Comparison of ENCODE assay signal across 34 cellular contexts in genomic region chrX:98191003-98191402, GRCh38.
A peak's percentile ranks its signal among the peaks of the same experiment; 100 is the strongest.
DNase-seq lines count a peak whose midpoint lies in the region; ATAC-seq, FAIRE-seq and TF ChIP-seq lines count a peak whose summit lies in the region.
"Had no signal": no experiment of that assay in that cellular context is flagged by ENCODE, and none has a peak within 500 bp of the region (broad histone marks: within the 10 kb centered on the region; RNA-seq: fewer than 3 reads in every experiment).

No MANE protein-coding gene starts in this region.

- no peaks in the 10 kb centered on the region for H3K9me3 Mint-ChIP-seq in astrocyte (ENCODE audit: unreplicated experiment)
- H3K9me3 Mint-ChIP-seq in activated naive CD4-positive, alpha-beta T cell treated with anti-CD3 and anti-CD28 coated beads, Interleukin-2, amount 10 ng/mL, durations not matched to agents 7 days and 5 days, result no peaks in the 10 kb centered on the region
- H3K9me3 Mint-ChIP-seq: CD4-positive, alpha-beta memory T cell; CD4-positive, alpha-beta T cell; CD8-positive, alpha-beta memory T cell; CD8-positive, alpha-beta T cell had no signal

- DNase-seq in HepG2 (ENCODE audit: low spot score) (no peak), right lobe of liver (no peak), A549 (ENCODE audit: low read depth in 1 of 2, low spot score in 1 of 2) (no peak), astrocyte (ENCODE audit: low read depth) (no peak), DMS53 (lab: John Stamatoyannopoulos, UW) (no peak)
- DNase-seq in activated naive CD4-positive, alpha-beta T cell treated with anti-CD3 and anti-CD28 coated beads, Interleukin-2, amount 10 ng/mL, durations not matched to agents 7 days and 5 days, result no peak
- DNase-seq: 8988T; ACHN; AML-193; BE2C; C1 segment of cervical spinal cord; Caco-2; Calu3; CD4-positive, alpha-beta memory T cell; CD4-positive, alpha-beta T cell; CD4-positive, CD25-positive, alpha-beta regulatory T cell; CD8-positive, alpha-beta memory T cell; CD8-positive, alpha-beta T cell; COR-L47; DMS 273 treated with DMSO at 0.1 percent for 48 hours; DMS153; DMS79; DMS79 treated with DMSO at 0.1 percent for 48 hours; DND-41; EL had no signal

- H3K4me1 ChIP-seq in HepG2 (ENCODE audit: insufficient read depth, low read length) (no peaks in the 10 kb centered on the region), right lobe of liver (no peaks in the 10 kb centered on the region), A549 (no peaks in the 10 kb centered on the region), HEK293 (ENCODE audit: control insufficient read depth, insufficient read depth, low read length) (no peaks in the 10 kb centered on the region), astrocyte (ENCODE audit: insufficient read depth, low read length) (no peaks in the 10 kb centered on the region)
- H3K4me1 ChIP-seq: BE2C; BLaER1; BLaER1 treated with 17β-estradiol and CSF1 and Interleukin-3, amounts not matched to agents 10 nM and 100 nM; Caco-2 had no signal

- TF ChIP-seq POLR2A in HepG2 (IDR thresholded peaks at IDR 0.05; ENCODE audit: insufficient read depth in 1 of 2, low read depth in 2 of 2, low read length in 2 of 2) (no peak), right lobe of liver (IDR thresholded peaks at IDR 0.05) (no peak), A549 (IDR thresholded peaks at IDR 0.05; ENCODE audit: low read length) (no peak)

- intact Hi-C loops in HepG2 (cut with micrococcal nuclease; ENCODE audit: unreplicated experiment), result no loop called here
- intact Hi-C loops in right lobe of liver (cut with DNase I), result no loop called here

- H3K27ac Mint-ChIP-seq in astrocyte (ENCODE audit: unreplicated experiment), result no peak overlapping the region
- H3K27ac Mint-ChIP-seq in activated naive CD4-positive, alpha-beta T cell treated with anti-CD3 and anti-CD28 coated beads, Interleukin-2, amount 10 ng/mL, durations not matched to agents 7 days and 5 days, result no peak overlapping the region
- H3K27ac Mint-ChIP-seq: B cell; CD4-positive, alpha-beta memory T cell; CD4-positive, alpha-beta T cell; CD4-positive, CD25-positive, alpha-beta regulatory T cell; CD8-positive, alpha-beta memory T cell; CD8-positive, alpha-beta T cell had no signal

- TF ChIP-seq EP300 in HepG2 (IDR thresholded peaks at IDR 0.05; ENCODE audit: low read depth in 2 of 2, low read length in 2 of 2) (no peak), HepG2 (CRISPR knock-in tag; IDR thresholded peaks at IDR 0.05; ENCODE audit: borderline replicate concordance) (no peak), A549 (IDR thresholded peaks at IDR 0.05) (no peak)

- H2AFZ ChIP-seq in HepG2 (ENCODE audit: low read length), result no peak overlapping the region
- H2AFZ ChIP-seq in astrocyte (ENCODE audit: low read depth, low read length), result no peak overlapping the region

- no peak for FAIRE-seq in HepG2 (lab: Jason Lieb, UNC)
- FAIRE-seq in A549 (lab: Jason Lieb, UNC), result peak; percentile 79
- peak; percentile 94 for FAIRE-seq in astrocyte (lab: Jason Lieb, UNC)
- FAIRE-seq: D721Med had no signal

- in situ Hi-C loops in HepG2 (cut with HindIII; ENCODE audit: extremely low pct_ligation_motif_present, low pct_unique_long_range_greater_than_20kb), result no loop called here

- CTCF ChIA-PET in HepG2 (lab: Yijun Ruan, JAX; ENCODE audit: low intra/inter-chr PET ratio, low total read pairs) (no interaction called here), A549 (lab: Yijun Ruan, JAX) (no interaction called here), HEK293 (lab: Yijun Ruan, JAX) (no interaction called here)
- CTCF ChIA-PET in activated naive CD4-positive, alpha-beta T cell treated with anti-CD3 and anti-CD28 coated beads, Interleukin-2, amount 10 ng/mL, durations not matched to agents 7 days and 5 days (lab: Charles Lee), result no interaction called here

- no peaks in the 10 kb centered on the region for H3K36me3 Mint-ChIP-seq in astrocyte (ENCODE audit: low read depth, unreplicated experiment)
- H3K36me3 Mint-ChIP-seq in activated naive CD4-positive, alpha-beta T cell treated with anti-CD3 and anti-CD28 coated beads, Interleukin-2, amount 10 ng/mL, durations not matched to agents 7 days and 5 days, result no peaks in the 10 kb centered on the region
- H3K36me3 Mint-ChIP-seq: CD14-positive monocyte; CD4-positive, alpha-beta memory T cell; CD4-positive, CD25-positive, alpha-beta regulatory T cell; CD8-positive, alpha-beta memory T cell; CD8-positive, alpha-beta T cell had no signal

- H4K20me1 ChIP-seq in HepG2 (ENCODE audit: insufficient read depth, low read length) (no peaks in the 10 kb centered on the region), astrocyte (ENCODE audit: insufficient read depth, low read length) (no peaks in the 10 kb centered on the region)
- H4K20me1 ChIP-seq: BLaER1; BLaER1 treated with 17β-estradiol and CSF1 and Interleukin-3, amounts not matched to agents 10 nM and 100 nM had no signal

- H3K9me3 ChIP-seq in HepG2 (ENCODE audit: low read length) (no peaks in the 10 kb centered on the region), right lobe of liver (no peaks in the 10 kb centered on the region), A549 (no peaks in the 10 kb centered on the region), HEK293 (ENCODE audit: control insufficient read depth, insufficient read depth, low read depth, low read length) (no peaks in the 10 kb centered on the region), astrocyte (ENCODE audit: insufficient read depth, low read depth, low read length) (no peaks in the 10 kb centered on the region)
- H3K9me3 ChIP-seq: BE2C; BLaER1; BLaER1 treated with 17β-estradiol and CSF1 and Interleukin-3, amounts not matched to agents 10 nM and 100 nM; Caco-2 had no signal

- H3K27me3 Mint-ChIP-seq in astrocyte (ENCODE audit: low read depth, unreplicated experiment), result no peaks in the 10 kb centered on the region
- no peaks in the 10 kb centered on the region for H3K27me3 Mint-ChIP-seq in activated naive CD4-positive, alpha-beta T cell treated with anti-CD3 and anti-CD28 coated beads, Interleukin-2, amount 10 ng/mL, durations not matched to agents 7 days and 5 days
- H3K27me3 Mint-ChIP-seq: B cell; CD4-positive, alpha-beta memory T cell; CD4-positive, alpha-beta T cell; CD4-positive, CD25-positive, alpha-beta regulatory T cell; CD8-positive, alpha-beta memory T cell had no signal

- H3K36me3 ChIP-seq in HepG2 (replicated peaks in 1 of 2; ENCODE audit: control insufficient read depth in 1 of 2, insufficient read depth in 2 of 2, low read length in 2 of 2) (no peaks in the 10 kb centered on the region), right lobe of liver (no peaks in the 10 kb centered on the region), HEK293 (ENCODE audit: control insufficient read depth in 2 of 2, insufficient read depth in 1 of 2, low read length in 2 of 2) (no peaks in the 10 kb centered on the region), astrocyte (ENCODE audit: insufficient read depth, low read length) (no peaks in the 10 kb centered on the region)
- H3K36me3 ChIP-seq: BE2C; BLaER1; BLaER1 treated with 17β-estradiol and CSF1 and Interleukin-3, amounts not matched to agents 10 nM and 100 nM had no signal

- no TSS peak for BruUV-seq in HepG2 (replicated peaks; lab: Mats Ljungman, UMichigan)

- ATAC-seq in HepG2 (no peak), right lobe of liver (no peak), A549 (no peak), HG03095 (IDR thresholded peaks at IDR 0.05; ENCODE audit: unreplicated experiment) (no peak)
- ATAC-seq: CD8-positive, alpha-beta T cell had no signal

- TF ChIP-seq CTCF in HepG2 (CRISPR knock-in tag; IDR thresholded peaks at IDR 0.05) (no peak), right lobe of liver (IDR thresholded peaks at IDR 0.05) (no peak), A549 (IDR thresholded peaks at IDR 0.05) (no peak), HEK293 (tag by site-specific recombination; IDR thresholded peaks at IDR 0.05) (no peak), astrocyte (IDR thresholded peaks at IDR 0.05; ENCODE audit: insufficient read depth, low read depth, low read length) (no peak)

- no peak overlapping the region for H3K27ac ChIP-seq in HepG2 (ENCODE audit: extremely low read length, insufficient read depth, low read length)
- no peak overlapping the region for H3K27ac ChIP-seq in right lobe of liver
- no peak overlapping the region for H3K27ac ChIP-seq in A549
- H3K27ac ChIP-seq in HEK293 (ENCODE audit: extremely low read depth, low read depth, low read length), result no peak overlapping the region
- no peak overlapping the region for H3K27ac ChIP-seq in astrocyte (ENCODE audit: low read depth, low read length)
- H3K27ac ChIP-seq: 22Rv1; BLaER1; BLaER1 treated with 17β-estradiol and CSF1 and Interleukin-3, amounts not matched to agents 10 nM and 100 nM; C4-2B had no signal

- POLR2A ChIA-PET in HepG2 (lab: Yijun Ruan, JAX) (no interaction called here), A549 (lab: Yijun Ruan, JAX) (no interaction called here), HEK293 (lab: Yijun Ruan, JAX) (no interaction called here)

- no peaks in the 10 kb centered on the region for H3K79me2 ChIP-seq in HepG2 (ENCODE audit: insufficient read depth, low read length)
- no peaks in the 10 kb centered on the region for H3K79me2 ChIP-seq in astrocyte (ENCODE audit: insufficient read depth, low read length)

- H3K4me1 Mint-ChIP-seq in astrocyte (ENCODE audit: low read depth, unreplicated experiment), result no peaks in the 10 kb centered on the region
- H3K4me1 Mint-ChIP-seq in activated naive CD4-positive, alpha-beta T cell treated with anti-CD3 and anti-CD28 coated beads, Interleukin-2, amount 10 ng/mL, durations not matched to agents 7 days and 5 days, result no peaks in the 10 kb centered on the region
- H3K4me1 Mint-ChIP-seq: B cell; CD14-positive monocyte; CD4-positive, alpha-beta memory T cell; CD4-positive, CD25-positive, alpha-beta regulatory T cell; CD8-positive, alpha-beta memory T cell had no signal

- H3K4me3 ChIP-seq in HepG2 (replicated peaks in 1 of 3; ENCODE audit: insufficient read depth in 1 of 3, low read depth in 2 of 3, low read length in 3 of 3) (no peak overlapping the region), right lobe of liver (no peak overlapping the region), A549 (no peak overlapping the region), HEK293 (ENCODE audit: low read depth, low read length) (no peak overlapping the region), astrocyte (ENCODE audit: insufficient read depth, low read depth, low read length) (no peak overlapping the region)
- H3K4me3 ChIP-seq: BLaER1; BLaER1 treated with 17β-estradiol and CSF1 and Interleukin-3, amounts not matched to agents 10 nM and 100 nM had no signal

- H3K9ac ChIP-seq in HepG2 (ENCODE audit: insufficient read depth, low read depth, low read length) (no peak overlapping the region), astrocyte (ENCODE audit: low read length) (no peak overlapping the region)
- H3K9ac ChIP-seq: BLaER1; BLaER1 treated with 17β-estradiol and CSF1 and Interleukin-3, amounts not matched to agents 10 nM and 100 nM had no signal

- WGBS in HepG2 (ENCODE audit: low lambda C conversion rate), result 18% methylated on average over 1 of the region's 1 CpG
- 80% methylated on average over 1 of the region's 1 CpG for WGBS in right lobe of liver (ENCODE audit: insufficient coverage, low coverage, low lambda C conversion rate, missing lambda C conversion rate)
- WGBS in A549 (ENCODE audit: missing lambda C conversion rate), result 78% methylated on average over 1 of the region's 1 CpG

- no peaks in the 10 kb centered on the region for H3K27me3 ChIP-seq in HepG2 (ENCODE audit: control insufficient read depth in 1 of 2, insufficient read depth in 2 of 2, low read length in 2 of 2)
- H3K27me3 ChIP-seq in right lobe of liver, result peaks cover 0 to 5% of the 10 kb centered on the region in 2 donors
- H3K27me3 ChIP-seq in astrocyte (ENCODE audit: insufficient read depth, low read length), result no peaks in the 10 kb centered on the region
- H3K27me3 ChIP-seq: BE2C had no signal

- H3K4me2 ChIP-seq in HepG2 (ENCODE audit: low read depth, low read length) (no peak overlapping the region), A549 (no peak overlapping the region), astrocyte (ENCODE audit: low read length) (no peak overlapping the region)
- H3K4me2 ChIP-seq: BLaER1; BLaER1 treated with 17β-estradiol and CSF1 and Interleukin-3, amounts not matched to agents 10 nM and 100 nM had no signal

- H3K4me3 Mint-ChIP-seq in astrocyte (ENCODE audit: unreplicated experiment), result no peak overlapping the region
- no peak overlapping the region for H3K4me3 Mint-ChIP-seq in activated naive CD4-positive, alpha-beta T cell treated with anti-CD3 and anti-CD28 coated beads, Interleukin-2, amount 10 ng/mL, durations not matched to agents 7 days and 5 days
- H3K4me3 Mint-ChIP-seq: B cell; CD14-positive monocyte; CD4-positive, alpha-beta memory T cell; CD4-positive, alpha-beta T cell; CD4-positive, CD25-positive, alpha-beta regulatory T cell; CD8-positive, alpha-beta memory T cell; CD8-positive, alpha-beta T cell had no signal

- TF ChIP-seq RAD21 in HepG2 (CRISPR knock-in tag; IDR thresholded peaks at IDR 0.05) (no peak), A549 (conservative IDR thresholded peaks at IDR 0.05 in 1 of 2, IDR thresholded peaks at IDR 0.05 in 1 of 2) (no peak)

Comparison
In these comparisons a context has a peak if more than half of its experiments do, and no peak if none do; other contexts are left out.
1. Of the 63 proteins assayed by ChIP-seq in both HepG2 and HEK293: peak only in HepG2: none; only in HEK293: ATF2; in both: none; in neither: 62.